In genomic region chr1:44808938-44809917, GRCh38 we compare ENCODE assay signal across 8 cellular contexts. TPM values are rescaled to one million over a fixed set of nuclear protein-coding genes. Genes with fewer than 3 reads are reported as not detected.
DNase-seq lines count a peak whose midpoint lies in the region; ATAC-seq, FAIRE-seq and TF ChIP-seq lines count a peak whose summit lies in the region.

No MANE protein-coding gene starts in this region.

- peak; percentile 51 for ATAC-seq in HG03103 (IDR thresholded peaks at IDR 0.05; ENCODE audit: low read depth, unreplicated experiment)
- ATAC-seq in HG03469 (IDR thresholded peaks at IDR 0.05; ENCODE audit: unreplicated experiment) = no peak

- peaks cover 9% of the 10 kb centered on the region for H3K36me3 Mint-ChIP-seq in astrocyte (ENCODE audit: low read depth, unreplicated experiment)

- H3K36me3 ChIP-seq in astrocyte (ENCODE audit: insufficient read depth, low read length) = peaks cover 19% of the 10 kb centered on the region
- H3K36me3 ChIP-seq in kidney (ENCODE audit: control insufficient read depth in 1 of 2, insufficient read depth in 2 of 2, low read length in 2 of 2) = peaks cover 2 to 5% of the 10 kb centered on the region in 2 donors

- H3K27ac ChIP-seq in astrocyte (ENCODE audit: low read depth, low read length) (peak overlapping the region; percentile 100), kidney (ENCODE audit: low read depth in 2 of 2, low read length in 2 of 2) (peak overlapping the region; percentile 98 to 100)

- H3K4me3 ChIP-seq in astrocyte (ENCODE audit: insufficient read depth, low read depth, low read length) (peak overlapping the region; percentile 53), kidney (ENCODE audit: low read length in 2 of 2) (peak overlapping the region; percentile 12 to 42)

- peaks cover 55% of the 10 kb centered on the region for H3K79me2 ChIP-seq in astrocyte (ENCODE audit: insufficient read depth, low read length)

- TF ChIP-seq CTCF in astrocyte (IDR thresholded peaks at IDR 0.05; ENCODE audit: insufficient read depth, low read depth, low read length) (no peak), kidney (IDR thresholded peaks at IDR 0.05; ENCODE audit: borderline replicate concordance, extremely low read depth, insufficient read depth) (no peak)

- peak; percentile 71 to 98 (median 84) for DNase-seq in T-helper 1 cell
- peak; percentile 82 for DNase-seq in astrocyte (ENCODE audit: low read depth)
- DNase-seq in kidney = peak; percentile 84
- peak; percentile 89 for DNase-seq in stimulated activated CD4-positive, alpha-beta T cell treated with anti-CD3 and anti-CD28 coated beads, Interleukin-2, amount 100 ng/mL, for 4 hours (ENCODE audit: low read depth)
- DNase-seq in DMS153 treated with DMSO at 0.1 percent for 48 hours (lab: John Stamatoyannopoulos, UW; ENCODE audit: unreplicated experiment) = no peak

- H2AFZ ChIP-seq in astrocyte (ENCODE audit: low read depth, low read length) = no peak overlapping the region

- H3K27me3 Mint-ChIP-seq in astrocyte (ENCODE audit: low read depth, unreplicated experiment) = no peaks in the 10 kb centered on the region

- peak overlapping the region; percentile 99 for H3K27ac Mint-ChIP-seq in astrocyte (ENCODE audit: unreplicated experiment)

- H3K4me2 ChIP-seq in astrocyte (ENCODE audit: low read length) = peak overlapping the region; percentile 86

- H4K20me1 ChIP-seq in astrocyte (ENCODE audit: insufficient read depth, low read length) = peaks cover 18% of the 10 kb centered on the region

- peak; percentile 29 for TF ChIP-seq POLR2A in GM18526 (IDR thresholded peaks at IDR 0.05; ENCODE audit: extremely low read depth, insufficient read length)

- no peaks in the 10 kb centered on the region for H3K27me3 ChIP-seq in astrocyte (ENCODE audit: insufficient read depth, low read length)

- peaks cover 63% of the 10 kb centered on the region for H3K4me1 Mint-ChIP-seq in astrocyte (ENCODE audit: low read depth, unreplicated experiment)

- H3K9ac ChIP-seq in astrocyte (ENCODE audit: low read length) (peak overlapping the region; percentile 98), kidney (ENCODE audit: low read length in 2 of 2) (peak overlapping the region; percentile 61 to 97)

- intact Hi-C loops in kidney (cut with DNase I) = no loop called here

- no peak for FAIRE-seq in astrocyte (lab: Jason Lieb, UNC)
- FAIRE-seq in kidney (lab: Jason Lieb, UNC) = no peak

- H3K9me3 Mint-ChIP-seq in astrocyte (ENCODE audit: unreplicated experiment) = no peaks in the 10 kb centered on the region

- H3K4me1 ChIP-seq in astrocyte (ENCODE audit: insufficient read depth, low read length) (peaks cover 81% of the 10 kb centered on the region), kidney (ENCODE audit: control insufficient read depth in 1 of 2, insufficient read depth in 1 of 2, low read depth in 1 of 2, low read length in 2 of 2) (peaks cover 39 to 48% of the 10 kb centered on the region in 2 donors)

- H3K4me3 Mint-ChIP-seq in astrocyte (ENCODE audit: unreplicated experiment) = peak overlapping the region; percentile 77

- H3K9me3 ChIP-seq in astrocyte (ENCODE audit: insufficient read depth, low read depth, low read length) (no peaks in the 10 kb centered on the region), kidney (ENCODE audit: control insufficient read depth in 1 of 2, low read length in 2 of 2) (no peaks in the 10 kb centered on the region)

RNA-seq across cellular contexts. Expression of gene BTBD19, which starts 0.9 kb away (rescaled TPM):
- total RNA-seq in astrocyte = 30.3 and 30.6 TPM in 2 replicates
- total RNA-seq in kidney = 16.5 TPM
- 3.2 TPM for polyA plus RNA-seq in kidney (ENCODE audit: insufficient read depth, low read depth, low replicate concordance)

RNA-seq across cellular contexts. Expression of gene DYNLT4, which starts 2.1 kb away (rescaled TPM):
- total RNA-seq in astrocyte = 0.50 and 0.53 TPM in 2 replicates
- total RNA-seq in kidney = 1.2 TPM
- not detected for polyA plus RNA-seq in kidney (ENCODE audit: insufficient read depth, low read depth, low replicate concordance)

RNA-seq across cellular contexts. Expression of gene PLK3, which starts 9.1 kb away (rescaled TPM):
- total RNA-seq in astrocyte (62.0 and 66.4 TPM in 2 replicates), kidney (24.3 TPM)
- 4.4 TPM for polyA plus RNA-seq in kidney (ENCODE audit: insufficient read depth, low read depth, low replicate concordance)

RNA-seq across cellular contexts. Expression of gene BEST4, which starts 21.3 kb away (rescaled TPM):
- total RNA-seq in astrocyte (0.26 TPM in 1 of 2 replicates, not detected in the other), kidney (0.50 TPM)
- polyA plus RNA-seq in kidney (ENCODE audit: insufficient read depth, low read depth, low replicate concordance) = 0.37 TPM

RNA-seq across cellular contexts. Expression of gene PTCH2, which starts 33.8 kb away (rescaled TPM):
- total RNA-seq in astrocyte (0.65 and 0.89 TPM in 2 replicates), kidney (1.2 TPM)
- polyA plus RNA-seq in kidney (ENCODE audit: insufficient read depth, low read depth, low replicate concordance) = 0.24 TPM
